ENCODE assay signal across 9 cellular contexts in genomic region chr1:232578681-232579195, GRCh38. TPM values are rescaled to one million over a fixed set of nuclear protein-coding genes. Genes with fewer than 3 reads are reported as not detected.
DNase-seq lines count a peak whose midpoint lies in the region; ATAC-seq and TF ChIP-seq lines count a peak whose summit lies in the region.
"Had no signal": no experiment of that assay in that cellular context is flagged by ENCODE, and none has a peak within 500 bp of the region (broad histone marks: within the 10 kb centered on the region; RNA-seq: fewer than 3 reads in every experiment).

No MANE protein-coding gene starts in this region.

- DNase-seq in A673 (ENCODE audit: low spot score) = peak; percentile 55
- peak; percentile 34 for DNase-seq in NCI-H128 (lab: John Stamatoyannopoulos, UW; ENCODE audit: unreplicated experiment)
- DNase-seq in left ventricle myocardium inferior = no peak
- no peak for DNase-seq in NCI-H2171 treated with DMSO at 0.1 percent for 48 hours (lab: John Stamatoyannopoulos, UW)
- no peak for DNase-seq in testis
- DNase-seq in esophagus squamous epithelium (lab: John Stamatoyannopoulos, UW) = no peak
- no peak for DNase-seq in stimulated activated CD4-positive, alpha-beta T cell treated with anti-CD3 and anti-CD28 coated beads, Interleukin-4, amount 100 ng/mL, for 4 hours

- WGBS in testis, 2 donors = 63 to 72% methylated on average over 3 of the region's 3 CpGs
- 47 to 55% methylated on average over 3 of the region's 3 CpGs for WGBS in esophagus squamous epithelium, 2 donors

- H3K27ac ChIP-seq in A673 (ENCODE audit: low read depth, low read length, poor library complexity, severe bottlenecking) (no peak overlapping the region), left ventricle myocardium inferior (replicated peaks) (peak overlapping the region; percentile 79), testis (no peak overlapping the region), esophagus squamous epithelium (peak overlapping the region in 2 of 4 donors; percentile 36 to 37)
- H3K27ac ChIP-seq: epithelial cell of prostate had no signal

- no TSS peak for BruUV-seq in A673 (replicated peaks; lab: Mats Ljungman, UMichigan)

- POLR2A ChIA-PET in A673 (lab: Charles Lee; ENCODE audit: low non-redundant PET) = no interaction called here

- CTCF ChIA-PET in A673 (lab: Charles Lee) = no interaction called here

- no peak for TF ChIP-seq POLR2A in testis (IDR thresholded peaks at IDR 0.05)
- no peak for TF ChIP-seq POLR2A in esophagus squamous epithelium (IDR thresholded peaks at IDR 0.05)

- H3K27me3 ChIP-seq in A673 (replicated peaks; ENCODE audit: insufficient read depth, low read depth, low read length, poor library complexity) (no peaks in the 10 kb centered on the region), left ventricle myocardium inferior (ENCODE audit: low read depth) (no peaks in the 10 kb centered on the region), testis (no peaks in the 10 kb centered on the region), esophagus squamous epithelium (no peaks in the 10 kb centered on the region)

- peaks cover 16% of the 10 kb centered on the region for H3K4me1 ChIP-seq in A673 (ENCODE audit: insufficient read depth, low read length, poor library complexity, severe bottlenecking)
- H3K4me1 ChIP-seq in left ventricle myocardium inferior = peaks cover 77% of the 10 kb centered on the region
- H3K4me1 ChIP-seq in testis = no peaks in the 10 kb centered on the region
- H3K4me1 ChIP-seq in esophagus squamous epithelium = peaks cover 0 to 44% (median 8%) of the 10 kb centered on the region in 3 donors

- H3K36me3 ChIP-seq in A673 (ENCODE audit: insufficient read depth, low read length, poor library complexity, severe bottlenecking) = no peaks in the 10 kb centered on the region
- no peaks in the 10 kb centered on the region for H3K36me3 ChIP-seq in left ventricle myocardium inferior
- no peaks in the 10 kb centered on the region for H3K36me3 ChIP-seq in testis (ENCODE audit: low read depth, missing control alignments)
- H3K36me3 ChIP-seq in esophagus squamous epithelium = peaks cover 0 to 10% (median 0%) of the 10 kb centered on the region in 3 donors

- ATAC-seq in GM19372 (IDR thresholded peaks at IDR 0.05; ENCODE audit: low read depth, unreplicated experiment) = peak; percentile 68

- TF ChIP-seq CTCF in A673 (conservative IDR thresholded peaks at IDR 0.05; ENCODE audit: low read depth, low read length) = no peak
- no peak for TF ChIP-seq CTCF in left ventricle myocardium inferior (IDR thresholded peaks at IDR 0.05; ENCODE audit: borderline replicate concordance)
- TF ChIP-seq CTCF in testis (IDR thresholded peaks at IDR 0.05) = no peak
- TF ChIP-seq CTCF in esophagus squamous epithelium (IDR thresholded peaks at IDR 0.05) = no peak

- no peaks in the 10 kb centered on the region for H3K9me3 ChIP-seq in A673 (ENCODE audit: low read depth, low read length, poor library complexity, severe bottlenecking)
- H3K9me3 ChIP-seq in left ventricle myocardium inferior (replicated peaks) = no peaks in the 10 kb centered on the region
- H3K9me3 ChIP-seq in testis = no peaks in the 10 kb centered on the region
- no peaks in the 10 kb centered on the region for H3K9me3 ChIP-seq in esophagus squamous epithelium

- H3K4me3 ChIP-seq in A673 (ENCODE audit: low read depth, low read length, poor library complexity, severe bottlenecking) (no peak overlapping the region), left ventricle myocardium inferior (no peak overlapping the region), testis (no peak overlapping the region), esophagus squamous epithelium (no peak overlapping the region)

- intact Hi-C loops in A673 (cut with micrococcal nuclease; ENCODE audit: unreplicated experiment) = no loop called here
- intact Hi-C loops in left ventricle myocardium inferior (cut with micrococcal nuclease) = no loop called here
- intact Hi-C loops in testis (cut with DNase I; ENCODE audit: low total_unique reads) = no loop called here
- intact Hi-C loops in esophagus squamous epithelium (cut with DNase I) = no loop called here

RNA-seq across cellular contexts. Expression of gene SIPA1L2, which starts 51.2 kb away (rescaled TPM):
- total RNA-seq in A673 (2021) (3.4 and 6.2 TPM in 2 replicates), left ventricle myocardium inferior (127 TPM), testis (10 to 100 TPM; 36.1 to 43.4 TPM), esophagus squamous epithelium (10 to 100 TPM; 29.5 to 51.3 (median 46.0) TPM)
- polyA plus RNA-seq in testis (ENCODE audit: insufficient read depth, low read depth, low replicate concordance) = 19.5 TPM

Comparison
In these comparisons a context has a peak if more than half of its experiments do, and no peak if none do; other contexts are left out.
1. DNase-seq: peak in A673 (single experiment) and NCI-H128 (single experiment); none in left ventricle myocardium inferior (single experiment), NCI-H2171 treated with DMSO at 0.1 percent for 48 hours (single experiment), testis (single experiment), esophagus squamous epithelium (single experiment) and stimulated activated CD4-positive, alpha-beta T cell treated with anti-CD3 and anti-CD28 coated beads, Interleukin-4, amount 100 ng/mL, for 4 hours (0 of 2).